Comparison of ENCODE assay signal across 7 cellular contexts in genomic region chr7:90152642-90153253, GRCh38. TPM values are rescaled to one million over a fixed set of nuclear protein-coding genes. Genes with fewer than 3 reads are reported as not detected.
DNase-seq lines count a peak whose midpoint lies in the region; FAIRE-seq and TF ChIP-seq lines count a peak whose summit lies in the region.
"Not testable (repeated sequence)": the region's sequence is repeated elsewhere in the genome, so short reads cannot be mapped to it uniquely, and the experiment has no call there.

No MANE protein-coding gene starts in this region.

- not testable (repeated sequence) for H3K36me3 ChIP-seq in brain microvascular endothelial cell (replicated peaks)

- not testable (repeated sequence) for H3K9me3 Mint-ChIP-seq in glutamatergic neuron (ENCODE audit: unreplicated experiment); neural crest cell

- POLR2A ChIA-PET in HEK293T (lab: Yijun Ruan, JAX) = not testable (repeated sequence)

- in situ Hi-C loops in brain microvascular endothelial cell (cut with HindIII; ENCODE audit: low pct_ligation_motif_present, low sequenced_read_pairs) = not testable (repeated sequence)

- H3K4me3 ChIP-seq in brain microvascular endothelial cell (ENCODE audit: low read depth, low read length) = not testable (repeated sequence)

- H3K4me1 Mint-ChIP-seq in glutamatergic neuron (ENCODE audit: low read depth, unreplicated experiment) = not testable (repeated sequence)
- H3K4me1 Mint-ChIP-seq in neural crest cell = peaks cover 14% of the 10 kb centered on the region

- FAIRE-seq in RCC 7860 (lab: Jason Lieb, UNC) = peak; percentile 59

- TF ChIP-seq CTCF in brain microvascular endothelial cell (IDR thresholded peaks at IDR 0.05; ENCODE audit: low read depth, low read length, missing control alignments) (peak; percentile 26), glutamatergic neuron (IDR thresholded peaks at IDR 0.05; ENCODE audit: partially characterized antibody, unreplicated experiment) (peak; percentile 68), neural crest cell (conservative IDR thresholded peaks at IDR 0.05) (peak; percentile 78)

- not testable (repeated sequence) for H3K4me3 Mint-ChIP-seq in glutamatergic neuron (ENCODE audit: unreplicated experiment)
- H3K4me3 Mint-ChIP-seq in neural crest cell = peak overlapping the region; percentile 74

- H3K27ac ChIP-seq in brain microvascular endothelial cell = not testable (repeated sequence)

- CTCF ChIA-PET in HEK293T (lab: Yijun Ruan, JAX) = interaction anchor here (0.6 to 1.0 kb wide), 4 partner anchors 108 to 535 kb away, joined by 3 to 5 read pairs (median 4); no protein-coding TSS in a partner anchor

- H3K36me3 Mint-ChIP-seq in glutamatergic neuron (ENCODE audit: unreplicated experiment); neural crest cell (ENCODE audit: low read depth): not testable (repeated sequence)

- H3K27ac Mint-ChIP-seq in glutamatergic neuron (ENCODE audit: unreplicated experiment); neural crest cell (ENCODE audit: unreplicated experiment): not testable (repeated sequence)

- H3K27me3 ChIP-seq in brain microvascular endothelial cell (replicated peaks) = not testable (repeated sequence)

- DNase-seq in DMS79 treated with DMSO at 0.1 percent for 48 hours (lab: John Stamatoyannopoulos, UW) (peak; percentile 35), HEK293T (ENCODE audit: extremely low spot score) (peak; percentile 12), NCI-H2029 (lab: John Stamatoyannopoulos, UW) (peak; percentile 27), RCC 7860 (ENCODE audit: low spot score) (peak; percentile 57), brain microvascular endothelial cell (peak; percentile 67), neural crest cell (ENCODE audit: low read depth, low spot score) (peak; percentile 14)
- DNase-seq in glutamatergic neuron = not testable (repeated sequence)

- H3K27me3 Mint-ChIP-seq in glutamatergic neuron (ENCODE audit: unreplicated experiment) = not testable (repeated sequence)
- H3K27me3 Mint-ChIP-seq in neural crest cell (ENCODE audit: low read depth) = peaks cover 16% of the 10 kb centered on the region

RNA-seq across cellular contexts. Expression of gene STEAP1, which starts 1.5 kb away (rescaled TPM):
- total RNA-seq in glutamatergic neuron (ENCODE audit: unreplicated experiment) (not detected), neural crest cell (2.4 and 3.3 TPM in 2 replicates)

RNA-seq across cellular contexts. Expression of gene STEAP2, which starts 58.8 kb away (rescaled TPM):
- total RNA-seq in glutamatergic neuron (ENCODE audit: unreplicated experiment) (0.59 TPM), neural crest cell (1.1 and 1.6 TPM in 2 replicates)

Comparison
In these comparisons a context has a peak if more than half of its experiments do, and no peak if none do; other contexts are left out.
1. CTCF ChIP-seq: peak in every context shown above with its lines; median percentile 78 in neural crest cell; 68 in glutamatergic neuron; 26 in brain microvascular endothelial cell.